19 cellular contexts compared by ENCODE assay signal in the genomic region with DNA sequence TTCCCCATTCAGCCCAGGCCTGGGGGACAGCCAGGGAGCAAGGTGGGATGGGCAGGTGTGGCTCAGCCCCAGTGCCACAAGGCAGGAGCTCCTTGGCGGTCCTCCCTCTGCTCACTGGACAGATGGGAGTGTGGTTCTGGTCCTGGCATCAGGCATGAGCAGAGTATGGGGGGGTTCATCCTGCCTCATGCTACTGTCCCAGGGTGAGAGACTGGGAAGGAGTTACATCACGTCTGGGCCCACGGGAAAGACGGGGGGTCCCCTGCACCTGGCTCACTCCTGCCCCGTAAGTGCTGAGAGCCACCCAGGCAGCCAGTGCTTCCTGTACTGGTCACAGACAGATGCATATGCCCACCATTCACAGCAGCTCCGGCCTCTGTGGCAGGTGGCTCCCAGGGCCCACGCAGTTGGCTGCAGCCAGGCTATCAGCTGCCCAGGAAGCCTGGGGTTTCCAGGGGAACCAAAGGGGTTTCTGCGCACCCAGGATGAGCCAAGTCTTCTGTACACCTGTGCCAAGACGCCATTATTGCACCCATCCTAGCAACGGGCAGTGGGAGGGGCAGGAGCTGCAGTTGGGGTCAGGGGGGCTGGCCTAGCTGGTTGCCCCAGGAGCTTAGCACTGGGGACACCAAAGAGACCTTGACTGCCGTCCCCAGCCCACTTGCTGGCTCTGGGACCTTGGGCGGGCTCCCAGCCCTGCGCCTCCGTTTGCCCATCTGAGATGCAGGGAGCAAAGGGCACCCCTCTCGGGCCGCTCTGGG. TPM values are rescaled to one million over a fixed set of nuclear protein-coding genes. Genes with fewer than 3 reads are reported as not detected.
DNase-seq lines count a peak whose midpoint lies in the region; ATAC-seq, FAIRE-seq and TF ChIP-seq lines count a peak whose summit lies in the region.
"Had no signal": no experiment of that assay in that cellular context is flagged by ENCODE, and none has a peak within 500 bp of the region (broad histone marks: within the 10 kb centered on the region; RNA-seq: fewer than 3 reads in every experiment).

No MANE protein-coding gene starts in this region.

- H3K4me3 ChIP-seq in Panc1 (ENCODE audit: low read depth in 2 of 2, low read length in 2 of 2): no peak overlapping the region
- H3K4me3 ChIP-seq in MM.1S (ENCODE audit: low read length): no peak overlapping the region

- H2AFZ ChIP-seq in MM.1S (ENCODE audit: low read length): no peak overlapping the region

- TF ChIP-seq CTCF in Panc1 (IDR thresholded peaks at IDR 0.05) (no peak), glutamatergic neuron (IDR thresholded peaks at IDR 0.05; ENCODE audit: partially characterized antibody, unreplicated experiment) (no peak), MM.1S (IDR thresholded peaks at IDR 0.05; ENCODE audit: low read length) (no peak)

- peaks cover 2% of the 10 kb centered on the region for H3K4me1 Mint-ChIP-seq in glutamatergic neuron (ENCODE audit: low read depth, unreplicated experiment)
- H3K4me1 Mint-ChIP-seq in stimulated activated naive B cell treated with anti-CD40 and anti-IgM and Interleukin-4, amounts not matched to agents 10 μg/mL and 1 μg/mL and 100 μg/mL, for 72 hours: peaks cover 24 to 36% of the 10 kb centered on the region in 2 donors

- no peak for FAIRE-seq in H54 (lab: Jason Lieb, UNC)

- POLR2A ChIA-PET in Panc1 (lab: Charles Lee): no interaction called here

- ATAC-seq in Panc1 (peak; percentile 6; the same call in 1 of the 2 replicates), GM18511 (IDR thresholded peaks at IDR 0.05; ENCODE audit: unreplicated experiment) (no peak)
- ATAC-seq in stimulated activated naive B cell treated with anti-CD40 and anti-IgM and Interleukin-4, amounts not matched to agents 10 μg/mL and 1 μg/mL and 100 μg/mL, for 72 hours (replicated peaks): peak; percentile 12 to 17
- ATAC-seq: activated naive CD4-positive, alpha-beta T cell treated with anti-CD3 and anti-CD28 coated beads, Interleukin-2, amount 50 U/mL, for 72 hours; T-cell had no signal

- intact Hi-C loops in Panc1 (cut with micrococcal nuclease; ENCODE audit: unreplicated experiment): no loop called here

- no peaks in the 10 kb centered on the region for H3K36me3 ChIP-seq in Panc1 (ENCODE audit: control insufficient read depth, insufficient read depth, low read length)
- H3K36me3 ChIP-seq in MM.1S (replicated peaks; ENCODE audit: insufficient read depth, low read length): no peaks in the 10 kb centered on the region
- H3K36me3 ChIP-seq: esophagus muscularis mucosa, neutrophil had no signal

- H3K4me2 ChIP-seq in MM.1S (ENCODE audit: low read depth, low read length): no peak overlapping the region

- no peaks in the 10 kb centered on the region for H3K9me2 ChIP-seq in MM.1S (replicated peaks; ENCODE audit: insufficient read depth, low read length)

- H3K4me1 ChIP-seq in Panc1 (ENCODE audit: control insufficient read depth, insufficient read depth, low read length): peaks cover 20% of the 10 kb centered on the region
- H3K4me1 ChIP-seq in MM.1S (ENCODE audit: low read length): peaks cover 18% of the 10 kb centered on the region

- in situ Hi-C loops in Panc1 (cut with HindIII; ENCODE audit: low pct_unique_long_range_greater_than_20kb, low sequenced_read_pairs): no loop called here

- no peak overlapping the region for H3K27ac Mint-ChIP-seq in glutamatergic neuron (ENCODE audit: unreplicated experiment)
- no peak overlapping the region for H3K27ac Mint-ChIP-seq in stimulated activated naive B cell treated with anti-CD40 and anti-IgM and Interleukin-4, amounts not matched to agents 10 μg/mL and 1 μg/mL and 100 μg/mL, for 72 hours
- H3K27ac Mint-ChIP-seq: activated CD4-positive, alpha-beta memory T cell treated with anti-CD3 and anti-CD28 coated beads, Interleukin-2, amount 10 ng/mL, durations not matched to agents 7 days and 5 days; activated naive CD4-positive, alpha-beta T cell treated with anti-CD3 and anti-CD28 coated beads, Interleukin-2, amount 50 U/mL, for 72 hours; HFFc6; T-cell had no signal

- H3K27me3 Mint-ChIP-seq in glutamatergic neuron (ENCODE audit: unreplicated experiment): peaks cover 6% of the 10 kb centered on the region
- peaks cover 8 to 43% of the 10 kb centered on the region in 2 donors for H3K27me3 Mint-ChIP-seq in stimulated activated naive B cell treated with anti-CD40 and anti-IgM and Interleukin-4, amounts not matched to agents 10 μg/mL and 1 μg/mL and 100 μg/mL, for 72 hours

- H3F3A ChIP-seq in MM.1S (ENCODE audit: insufficient read depth, low read length): no peaks in the 10 kb centered on the region

- H4K20me1 ChIP-seq in MM.1S (ENCODE audit: insufficient read depth, low read length): no peaks in the 10 kb centered on the region

- CTCF ChIA-PET in Panc1 (lab: Charles Lee): no interaction called here

- H3K79me2 ChIP-seq in MM.1S (ENCODE audit: low read length): no peaks in the 10 kb centered on the region

- no peaks in the 10 kb centered on the region for H3K27me3 ChIP-seq in Panc1 (ENCODE audit: control insufficient read depth, insufficient read depth, low read length)
- H3K27me3 ChIP-seq in MM.1S (replicated peaks; ENCODE audit: insufficient read depth, low read length): peaks cover 63% of the 10 kb centered on the region

- peak; percentile 51 for DNase-seq in NCI-H748 (lab: John Stamatoyannopoulos, UW; ENCODE audit: unreplicated experiment)
- no peak for DNase-seq in NCI-H748 treated with DMSO at 0.1 percent for 48 hours (lab: John Stamatoyannopoulos, UW)
- no peak for DNase-seq in Panc1 (ENCODE audit: low read depth, low spot score)
- DNase-seq in glutamatergic neuron: no peak
- no peak for DNase-seq in stimulated activated naive B cell treated with anti-CD40 and anti-IgM and Interleukin-4, amounts not matched to agents 10 μg/mL and 1 μg/mL and 100 μg/mL, for 72 hours
- DNase-seq in H54 (ENCODE audit: insufficient read length, low spot score): no peak
- DNase-seq in MM.1S: no peak
- DNase-seq: activated CD4-positive, alpha-beta memory T cell treated with anti-CD3 and anti-CD28 coated beads, Interleukin-2, amount 10 ng/mL, durations not matched to agents 7 days and 5 days; activated T-cell treated with anti-CD3 and anti-CD28 coated beads, Interleukin-2, amount 50 U/mL, for 48 hours; Caco-2; HFFc6; Kasumi-1; NCI-H2029; NCI-H774 had no signal

- H3K27ac ChIP-seq in Panc1 (ENCODE audit: low read length): no peak overlapping the region
- no peak overlapping the region for H3K27ac ChIP-seq in MM.1S (ENCODE audit: low read length)
- H3K27ac ChIP-seq: esophagus muscularis mucosa, neutrophil had no signal

- no TSS peak for BruUV-seq in Panc1 (replicated peaks; lab: Mats Ljungman, UMichigan)

- H3K9me3 ChIP-seq in Panc1 (ENCODE audit: control insufficient read depth, insufficient read depth, low read depth, low read length) (no peaks in the 10 kb centered on the region), MM.1S (replicated peaks; ENCODE audit: insufficient read depth, low read length) (no peaks in the 10 kb centered on the region)
- H3K9me3 ChIP-seq: Caco-2, neutrophil had no signal

- no peaks in the 10 kb centered on the region for H3K36me3 Mint-ChIP-seq in glutamatergic neuron (ENCODE audit: unreplicated experiment)
- H3K36me3 Mint-ChIP-seq in stimulated activated naive B cell treated with anti-CD40 and anti-IgM and Interleukin-4, amounts not matched to agents 10 μg/mL and 1 μg/mL and 100 μg/mL, for 72 hours: no peaks in the 10 kb centered on the region
- H3K36me3 Mint-ChIP-seq: activated naive CD4-positive, alpha-beta T cell treated with anti-CD3 and anti-CD28 coated beads, Interleukin-2, amount 50 U/mL, for 72 hours; T-cell had no signal

- H3K9ac ChIP-seq in MM.1S (ENCODE audit: low read length): no peak overlapping the region

- peaks cover 4% of the 10 kb centered on the region for H3K9me3 Mint-ChIP-seq in glutamatergic neuron (ENCODE audit: unreplicated experiment)
- H3K9me3 Mint-ChIP-seq in stimulated activated naive B cell treated with anti-CD40 and anti-IgM and Interleukin-4, amounts not matched to agents 10 μg/mL and 1 μg/mL and 100 μg/mL, for 72 hours: no peaks in the 10 kb centered on the region
- H3K9me3 Mint-ChIP-seq: activated CD4-positive, alpha-beta memory T cell treated with anti-CD3 and anti-CD28 coated beads, Interleukin-2, amount 10 ng/mL, durations not matched to agents 7 days and 5 days; activated naive CD4-positive, alpha-beta T cell treated with anti-CD3 and anti-CD28 coated beads, Interleukin-2, amount 50 U/mL, for 72 hours; HFFc6; T-cell had no signal

- TF ChIP-seq POLR2A in H54 (IDR thresholded peaks at IDR 0.05; ENCODE audit: low read depth, low read length): no peak

- peak overlapping the region; percentile 42 for H3K4me3 Mint-ChIP-seq in glutamatergic neuron (ENCODE audit: unreplicated experiment)
- no peak overlapping the region for H3K4me3 Mint-ChIP-seq in stimulated activated naive B cell treated with anti-CD40 and anti-IgM and Interleukin-4, amounts not matched to agents 10 μg/mL and 1 μg/mL and 100 μg/mL, for 72 hours
- H3K4me3 Mint-ChIP-seq: activated CD4-positive, alpha-beta memory T cell treated with anti-CD3 and anti-CD28 coated beads, Interleukin-2, amount 10 ng/mL, durations not matched to agents 7 days and 5 days; HFFc6 had no signal

RNA-seq across cellular contexts. Expression of a gene that starts 1.9 kb away (rescaled TPM):
- total RNA-seq in Panc1 (2021; ENCODE audit: unreplicated experiment): 9.4 TPM
- polyA plus RNA-seq in Panc1 (2012; ENCODE audit: insufficient read length): 8.2 TPM
- total RNA-seq in glutamatergic neuron (ENCODE audit: unreplicated experiment): 26.7 TPM

RNA-seq across cellular contexts. Expression of a gene that starts 16.3 kb away (rescaled TPM):
- 89.7 TPM for total RNA-seq in Panc1 (2021; ENCODE audit: unreplicated experiment)
- 149 TPM for polyA plus RNA-seq in Panc1 (2012; ENCODE audit: insufficient read length)
- total RNA-seq in glutamatergic neuron (ENCODE audit: unreplicated experiment): 52.5 TPM

RNA-seq across cellular contexts. Expression of a gene that starts 16.3 kb away (rescaled TPM):
- total RNA-seq in Panc1 (2021; ENCODE audit: unreplicated experiment) (62.5 TPM), glutamatergic neuron (ENCODE audit: unreplicated experiment) (50.5 TPM)
- polyA plus RNA-seq in Panc1 (2012; ENCODE audit: insufficient read length): 83.3 TPM

RNA-seq across cellular contexts. Expression of a gene that starts 26.0 kb away (rescaled TPM):
- total RNA-seq in Panc1 (2021; ENCODE audit: unreplicated experiment) (198 TPM), glutamatergic neuron (ENCODE audit: unreplicated experiment) (256 TPM)
- polyA plus RNA-seq in Panc1 (2012; ENCODE audit: insufficient read length): 166 TPM
